8 cellular contexts compared by ENCODE assay signal in the genomic region with DNA sequence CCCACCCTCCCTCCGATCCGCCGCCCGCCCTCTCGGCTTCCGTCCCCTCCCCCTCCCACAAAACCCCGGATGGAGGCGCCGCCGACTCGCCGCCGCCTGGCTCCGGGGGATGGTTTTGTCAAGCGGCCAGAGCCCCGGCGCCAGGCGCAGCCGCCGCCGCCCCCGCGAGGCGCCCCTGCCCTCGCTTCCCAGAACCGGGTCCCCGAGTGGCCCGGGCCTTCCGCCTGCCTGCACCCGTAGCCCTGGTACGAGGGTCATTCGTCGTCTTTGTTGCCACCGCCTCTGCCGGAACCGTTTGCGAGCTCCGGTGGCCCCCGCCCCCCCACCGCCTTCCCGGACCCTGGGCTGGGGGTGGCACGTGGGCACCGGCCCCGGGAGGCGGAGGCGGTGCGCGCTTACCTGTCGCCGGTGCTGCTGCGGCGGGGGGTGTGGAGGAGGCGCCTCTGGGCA. TPM values are rescaled to one million over a fixed set of nuclear protein-coding genes. Genes with fewer than 3 reads are reported as not detected.
DNase-seq lines count a peak whose midpoint lies in the region; ATAC-seq and TF ChIP-seq lines count a peak whose summit lies in the region.

No MANE protein-coding gene starts in this region.

- H3K23me2 ChIP-seq in H9 (ENCODE audit: insufficient read length, low read depth, low read length, poor library complexity, severe bottlenecking), result peaks cover 8% of the 10 kb centered on the region

- H3K27me3 ChIP-seq in H9 (ENCODE audit: insufficient read depth, low read length), result no peaks in the 10 kb centered on the region
- no peaks in the 10 kb centered on the region for H3K27me3 ChIP-seq in kidney epithelial cell (ENCODE audit: control insufficient read depth, insufficient read depth, low read length)

- no peak overlapping the region for H3K23ac ChIP-seq in H9 (ENCODE audit: insufficient read length, low read depth, low read length)

- H3K27me3 Mint-ChIP-seq in H9 (ENCODE audit: low read depth), result no peaks in the 10 kb centered on the region
- H3K27me3 Mint-ChIP-seq in central memory CD8-positive, alpha-beta T cell, result no peaks in the 10 kb centered on the region

- no peak overlapping the region for H2AFZ ChIP-seq in H9 (ENCODE audit: low read length)

- H3K9me3 ChIP-seq in H9 (ENCODE audit: control insufficient read depth, low read depth, low read length), result no peaks in the 10 kb centered on the region

- no CpG with 5 or more reads among the region's 53 CpGs for WGBS in H9 (ENCODE audit: extremely low coverage, insufficient read length, low lambda C conversion rate)

- H3K4me3 Mint-ChIP-seq in H9, result peak overlapping the region; percentile 92 to 93
- peak overlapping the region; percentile 96 for H3K4me3 Mint-ChIP-seq in central memory CD8-positive, alpha-beta T cell

- H3K56ac ChIP-seq in H9 (ENCODE audit: insufficient read length, low read depth, low read length), result no peak overlapping the region

- peak overlapping the region; percentile 99 for H3K4me3 ChIP-seq in GM08714 (ENCODE audit: low read length)
- H3K4me3 ChIP-seq in kidney epithelial cell (ENCODE audit: low read depth, low read length), result peak overlapping the region; percentile 99

- peak overlapping the region; percentile 27 for H3K4me2 ChIP-seq in H9 (ENCODE audit: insufficient read depth, insufficient read length, low read length)

- H3K18ac ChIP-seq in H9 (ENCODE audit: insufficient read length, low read depth, low read length), result peak overlapping the region; percentile 85

- no peak overlapping the region for H2BK5ac ChIP-seq in H9 (ENCODE audit: insufficient read length, low read length)

- H4K91ac ChIP-seq in H9 (ENCODE audit: insufficient read length, low read depth, low read length), result no peak overlapping the region

- H3K9ac ChIP-seq in H9 (ENCODE audit: extremely low read depth, insufficient read length, low read length), result peak overlapping the region; percentile 95

- H3K14ac ChIP-seq in H9 (ENCODE audit: insufficient read depth, low read length), result peak overlapping the region; percentile 95

- no peaks in the 10 kb centered on the region for H4K20me1 ChIP-seq in H9 (ENCODE audit: control insufficient read depth, insufficient read depth, insufficient read length)

- no peak overlapping the region for H4K5ac ChIP-seq in H9 (ENCODE audit: insufficient read length, low read depth, low read length)

- no peak overlapping the region for H2BK120ac ChIP-seq in H9 (ENCODE audit: low read depth, low read length, poor library complexity, severe bottlenecking)

- peak overlapping the region; percentile 78 for H3K27ac ChIP-seq in H9 (ENCODE audit: insufficient read length, low read depth, low read length)

- H3K4ac ChIP-seq in H9 (ENCODE audit: low read depth, low read length), result peak overlapping the region; percentile 94; the same call in 1 of the 2 replicates

- no peak overlapping the region for H4K8ac ChIP-seq in H9 (replicated peaks; ENCODE audit: insufficient read length, low read depth, low read length)

- peaks cover 3% of the 10 kb centered on the region for H3K79me1 ChIP-seq in H9 (ENCODE audit: insufficient read depth, low read depth, low read length, poor library complexity, severe bottlenecking)

- peaks cover 32 to 40% of the 10 kb centered on the region in 2 experiments for H3K4me1 Mint-ChIP-seq in H9
- H3K4me1 Mint-ChIP-seq in central memory CD8-positive, alpha-beta T cell, result peaks cover 47% of the 10 kb centered on the region

- H2BK12ac ChIP-seq in H9 (ENCODE audit: insufficient read length, low read depth, low read length), result no peak overlapping the region

- H3K36me3 Mint-ChIP-seq in H9 (ENCODE audit: insufficient read depth in 1 of 3, low read depth in 3 of 3), result peaks cover 13 to 25% (median 13%) of the 10 kb centered on the region in 3 experiments; a peak in 6 of 7 replicates
- H3K36me3 Mint-ChIP-seq in central memory CD8-positive, alpha-beta T cell (ENCODE audit: insufficient read depth), result peaks cover 29% of the 10 kb centered on the region

- no peak overlapping the region for H2BK20ac ChIP-seq in H9 (ENCODE audit: low read depth, low read length, poor library complexity, severe bottlenecking)

- H3K9me3 Mint-ChIP-seq in H9, result no peaks in the 10 kb centered on the region
- H3K9me3 Mint-ChIP-seq in central memory CD8-positive, alpha-beta T cell, result no peaks in the 10 kb centered on the region

- DNase-seq in H9, result peak; percentile 71
- DNase-seq in NCI-H1092 (lab: John Stamatoyannopoulos, UW), result peak; percentile 55
- DNase-seq in central memory CD8-positive, alpha-beta T cell (ENCODE audit: low spot score in 2 of 2), result peak; percentile 69 to 73
- no peak for DNase-seq in kidney epithelial cell (ENCODE audit: low read depth)
- peak; percentile 81 for DNase-seq in stimulated activated CD4-positive, alpha-beta T cell treated with anti-CD3 and anti-CD28 coated beads, Interleukin-15, amount 100 ng/mL, for 24 hours
- no peak for DNase-seq in cortex of kidney (lab: John Stamatoyannopoulos, UW)

- no peak overlapping the region for H2AK5ac ChIP-seq in H9 (ENCODE audit: insufficient read length, low read length)

- peaks cover 38% of the 10 kb centered on the region for H3K79me2 ChIP-seq in H9 (ENCODE audit: insufficient read depth, low read length)

- H3K4me1 ChIP-seq in H9 (ENCODE audit: insufficient read depth, low read length), result peaks cover 2% of the 10 kb centered on the region

- H3K27ac Mint-ChIP-seq in H9, result no peak overlapping the region
- no peak overlapping the region for H3K27ac Mint-ChIP-seq in central memory CD8-positive, alpha-beta T cell (ENCODE audit: low read depth)

- TF ChIP-seq CTCF in H9 (conservative IDR thresholded peaks at IDR 0.05) (no peak), kidney epithelial cell (IDR thresholded peaks at IDR 0.05; ENCODE audit: insufficient read depth, low read length, poor library complexity, severe bottlenecking) (no peak)

- H3T11ph ChIP-seq in H9 (ENCODE audit: low read length), result no peak overlapping the region

- peak; percentile 1 to 3 for ATAC-seq in activated CD4-positive, CD25-positive, alpha-beta regulatory T cell treated with anti-CD3 and anti-CD28 coated beads, Interleukin-2, amount 50 U/mL, for 24 hours
- ATAC-seq in central memory CD8-positive, alpha-beta T cell (replicated peaks; ENCODE audit: extremely low read depth, poor library complexity, severe bottlenecking), result peak; percentile 11

- H3K36me3 ChIP-seq in kidney epithelial cell (ENCODE audit: control insufficient read depth, insufficient read depth, low read length), result no peaks in the 10 kb centered on the region

- H2BK15ac ChIP-seq in H9 (ENCODE audit: low read depth, low read length), result no peak overlapping the region

RNA-seq across cellular contexts. Expression of gene ZBTB2, which starts 0.3 kb away (rescaled TPM):
- total RNA-seq in H9 (2021) (30.5 and 31.4 TPM in 2 replicates), kidney epithelial cell (13.6 and 14.0 TPM in 2 replicates)

Comparison
In these comparisons a context has a peak if more than half of its experiments do, and no peak if none do; other contexts are left out.
1. DNase-seq: peak in H9 (single experiment), NCI-H1092 (single experiment), central memory CD8-positive, alpha-beta T cell (2 of 2) and stimulated activated CD4-positive, alpha-beta T cell treated with anti-CD3 and anti-CD28 coated beads, Interleukin-15, amount 100 ng/mL, for 24 hours (single experiment); none in kidney epithelial cell (single experiment) and cortex of kidney (single experiment).